In genomic region chr16:19589771-19590302, GRCh38 we compare ENCODE assay signal across 12 cellular contexts. TPM values are rescaled to one million over a fixed set of nuclear protein-coding genes. Genes with fewer than 3 reads are reported as not detected.
A peak's percentile ranks its signal among the peaks of the same experiment; 100 is the strongest.
DNase-seq lines count a peak whose midpoint lies in the region; ATAC-seq and TF ChIP-seq lines count a peak whose summit lies in the region.
"Had no signal": no experiment of that assay in that cellular context is flagged by ENCODE, and none has a peak within 500 bp of the region (broad histone marks: within the 10 kb centered on the region; RNA-seq: fewer than 3 reads in every experiment).

No MANE protein-coding gene starts in this region.

- in situ Hi-C loops in astrocyte of the spinal cord (cut with HindIII; ENCODE audit: low sequenced_read_pairs) = no loop called here

- no peak for TF ChIP-seq POLR2A in gastroesophageal sphincter (IDR thresholded peaks at IDR 0.05)

- H3K4me3 ChIP-seq in astrocyte of the spinal cord (ENCODE audit: low read depth, low read length) (no peak overlapping the region), gastroesophageal sphincter (no peak overlapping the region), skeletal muscle cell (ENCODE audit: low read depth, low read length) (no peak overlapping the region)

- peak overlapping the region; percentile 24 to 59 (median 56) for H3K27ac ChIP-seq in gastroesophageal sphincter

- H3K9me3 ChIP-seq in gastroesophageal sphincter = no peaks in the 10 kb centered on the region

- WGBS in gastroesophageal sphincter (ENCODE audit: low coverage in 1 of 2), 2 donors = 19 to 22% methylated on average over 4 to 5 of the region's 8 CpGs

- H3K36me3 ChIP-seq in gastroesophageal sphincter = peaks cover 0 to 65% of the 10 kb centered on the region in 2 donors

- no peak for TF ChIP-seq CTCF in astrocyte of the spinal cord (IDR thresholded peaks at IDR 0.05; ENCODE audit: low read depth, low read length)
- TF ChIP-seq CTCF in gastroesophageal sphincter (IDR thresholded peaks at IDR 0.05) = no peak

- ATAC-seq in gastroesophageal sphincter (peak; percentile 86), GM18909 (IDR thresholded peaks at IDR 0.05; ENCODE audit: poor library complexity, unreplicated experiment) (no peak)
- ATAC-seq: natural killer cell, PC-3 had no signal

- H3K27me3 ChIP-seq in gastroesophageal sphincter = no peaks in the 10 kb centered on the region

- DNase-seq in GM04504 (ENCODE audit: low read depth) (peak; percentile 74), astrocyte of the spinal cord (ENCODE audit: low read depth, low spot score) (peak; percentile 71), skeletal muscle cell (ENCODE audit: low read depth) (peak; percentile 63), NCI-H146 (lab: John Stamatoyannopoulos, UW) (no peak), NCI-H1436 treated with DMSO at 0.1 percent for 48 hours (lab: John Stamatoyannopoulos, UW) (no peak)
- DNase-seq: DMS79 treated with DMSO at 0.1 percent for 48 hours; natural killer cell; NCI-H226; PC-3; stimulated activated CD4-positive, alpha-beta T cell treated with anti-CD3 and anti-CD28 coated beads, Interleukin-15, amount 100 ng/mL, for 24 hours had no signal

- TF ChIP-seq EP300 in gastroesophageal sphincter (IDR thresholded peaks at IDR 0.05) = no peak

- peaks cover 0 to 24% (median under 1%) of the 10 kb centered on the region in 3 donors for H3K4me1 ChIP-seq in gastroesophageal sphincter

RNA-seq across cellular contexts. Expression of gene VPS35L, which starts 34.3 kb away (rescaled TPM):
- total RNA-seq in gastroesophageal sphincter = 10 to 100 TPM; 39.0 to 59.6 (median 46.9) TPM

Comparison
In these comparisons a context has a peak if more than half of its experiments do, and no peak if none do; other contexts are left out.
1. DNase-seq: peak in GM04504 (single experiment), astrocyte of the spinal cord (single experiment) and skeletal muscle cell (single experiment); none in NCI-H146 (single experiment) and NCI-H1436 treated with DMSO at 0.1 percent for 48 hours (single experiment).